In the genomic region with DNA sequence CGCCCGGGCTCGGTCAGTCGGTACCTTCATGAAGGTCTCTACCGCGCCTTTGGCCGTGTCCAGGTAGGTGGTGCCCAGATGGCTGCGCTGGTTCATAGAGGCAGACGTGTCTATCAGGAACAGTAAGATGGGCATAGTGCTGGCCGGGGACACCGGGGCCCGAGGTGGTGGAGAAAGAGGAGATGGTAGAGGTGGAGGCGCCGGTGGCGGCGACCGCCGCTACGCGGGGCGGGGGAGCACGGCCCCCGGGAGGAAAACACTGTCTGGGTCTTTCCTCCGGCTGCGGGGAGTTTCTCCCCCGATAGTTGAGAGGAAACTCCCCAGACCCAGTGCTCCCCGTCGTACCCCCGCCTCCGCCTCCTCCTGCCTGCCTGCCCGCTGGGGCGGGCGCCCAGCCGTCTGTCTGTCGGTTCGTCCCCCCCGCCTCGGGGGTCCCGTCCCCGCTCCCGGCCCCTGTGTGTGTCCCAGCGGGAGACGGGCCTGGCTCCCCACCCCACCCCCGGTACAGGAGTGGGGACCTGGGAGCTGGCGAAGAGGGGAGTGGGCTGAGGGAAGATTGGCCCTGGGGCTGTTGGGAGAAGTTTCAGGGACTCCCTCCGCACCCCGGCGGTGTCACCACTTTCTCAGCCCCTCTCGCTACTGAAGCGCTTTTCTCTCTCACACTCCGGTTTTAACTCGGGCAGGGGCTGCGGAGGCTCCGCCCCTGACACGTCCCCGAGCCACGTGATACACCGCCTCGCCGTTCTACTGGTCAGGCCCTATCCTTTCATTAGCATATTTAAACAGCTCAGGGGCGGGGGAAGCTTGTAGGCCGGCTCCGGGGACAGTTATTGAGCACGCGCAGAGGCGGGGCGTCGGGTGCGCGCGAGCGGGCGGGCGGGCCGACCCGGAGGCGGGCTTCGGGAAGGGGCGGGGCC, we compare ENCODE assay signal across 8 cellular contexts. TPM values are rescaled to one million over a fixed set of nuclear protein-coding genes. Genes with fewer than 3 reads are reported as not detected.
A peak's percentile ranks its signal among the peaks of the same experiment; 100 is the strongest.
DNase-seq lines count a peak whose midpoint lies in the region; ATAC-seq, FAIRE-seq and TF ChIP-seq lines count a peak whose summit lies in the region.

A gene with protein sequence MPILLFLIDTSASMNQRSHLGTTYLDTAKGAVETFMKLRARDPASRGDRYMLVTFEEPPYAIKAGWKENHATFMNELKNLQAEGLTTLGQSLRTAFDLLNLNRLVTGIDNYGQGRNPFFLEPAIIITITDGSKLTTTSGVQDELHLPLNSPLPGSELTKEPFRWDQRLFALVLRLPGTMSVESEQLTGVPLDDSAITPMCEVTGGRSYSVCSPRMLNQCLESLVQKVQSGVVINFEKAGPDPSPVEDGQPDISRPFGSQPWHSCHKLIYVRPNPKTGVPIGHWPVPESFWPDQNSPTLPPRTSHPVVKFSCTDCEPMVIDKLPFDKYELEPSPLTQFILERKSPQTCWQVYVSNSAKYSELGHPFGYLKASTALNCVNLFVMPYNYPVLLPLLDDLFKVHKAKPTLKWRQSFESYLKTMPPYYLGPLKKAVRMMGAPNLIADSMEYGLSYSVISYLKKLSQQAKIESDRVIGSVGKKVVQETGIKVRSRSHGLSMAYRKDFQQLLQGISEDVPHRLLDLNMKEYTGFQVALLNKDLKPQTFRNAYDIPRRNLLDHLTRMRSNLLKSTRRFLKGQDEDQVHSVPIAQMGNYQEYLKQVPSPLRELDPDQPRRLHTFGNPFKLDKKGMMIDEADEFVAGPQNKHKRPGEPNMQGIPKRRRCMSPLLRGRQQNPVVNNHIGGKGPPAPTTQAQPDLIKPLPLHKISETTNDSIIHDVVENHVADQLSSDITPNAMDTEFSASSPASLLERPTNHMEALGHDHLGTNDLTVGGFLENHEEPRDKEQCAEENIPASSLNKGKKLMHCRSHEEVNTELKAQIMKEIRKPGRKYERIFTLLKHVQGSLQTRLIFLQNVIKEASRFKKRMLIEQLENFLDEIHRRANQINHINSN (minus strand): TSS at position 646 of the 917 bp plus-strand sequence. CDS start 511 bp downstream, at position 135.

- H3K9me3 ChIP-seq in KOPT-K1 (ENCODE audit: insufficient read depth, low read length, poor library complexity, severe bottlenecking) (peaks cover 14% of the 10 kb centered on the region), esophagus muscularis mucosa (no peaks in the 10 kb centered on the region), muscle layer of duodenum (ENCODE audit: control insufficient read depth in 1 of 2, low read length in 2 of 2) (no peaks in the 10 kb centered on the region)

- H3K27me3 Mint-ChIP-seq in activated T-cell treated with anti-CD3 and anti-CD28 coated beads, Interleukin-2, amount 50 U/mL, for 72 hours (ENCODE audit: low read depth): no peaks in the 10 kb centered on the region

- peak; percentile 71 for ATAC-seq in GM21786 (IDR thresholded peaks at IDR 0.05; ENCODE audit: unreplicated experiment)
- ATAC-seq in activated T-cell treated with anti-CD3 and anti-CD28 coated beads, Interleukin-2, amount 50 U/mL, for 72 hours (replicated peaks in 1 of 2): peak; percentile 81 to 86

- H3K27me3 ChIP-seq in esophagus muscularis mucosa (no peaks in the 10 kb centered on the region), muscle layer of duodenum (ENCODE audit: low read depth, low read length) (no peaks in the 10 kb centered on the region)

- peaks cover 0 to 3% of the 10 kb centered on the region in 2 donors for H3K9me3 Mint-ChIP-seq in activated T-cell treated with anti-CD3 and anti-CD28 coated beads, Interleukin-2, amount 50 U/mL, for 72 hours

- under 1% methylated on average over 33 of the region's 79 CpGs for WGBS in esophagus muscularis mucosa

- H3K27ac ChIP-seq in KOPT-K1 (ENCODE audit: low read depth, low read length, poor library complexity, severe bottlenecking) (peak within 1 kb of the TSS; percentile 95), esophagus muscularis mucosa (replicated peaks in 1 of 4) (peak within 1 kb of the TSS; percentile 98 to 100 (median 100)), muscle layer of duodenum (ENCODE audit: low read length) (peak within 1 kb of the TSS; percentile 95)

- H3K36me3 ChIP-seq in KOPT-K1 (ENCODE audit: insufficient read depth, low read length): peaks cover 48% of the 10 kb centered on the region
- H3K36me3 ChIP-seq in esophagus muscularis mucosa: peaks cover 0 to 42% (median 23%) of the 10 kb centered on the region in 4 donors
- H3K36me3 ChIP-seq in muscle layer of duodenum (ENCODE audit: control insufficient read depth in 1 of 2, insufficient read depth in 2 of 2, low read length in 2 of 2): peaks cover 14 to 27% of the 10 kb centered on the region in 2 donors

- intact Hi-C loops in esophagus muscularis mucosa (cut with DNase I): loop anchor here (5.0 kb wide), 1 partner anchor 350 kb away; the partner anchor contains the start of gene DHRS12

- peak within 1 kb of the TSS; percentile 76 to 99 (median 93) for H3K4me3 ChIP-seq in esophagus muscularis mucosa
- peak within 1 kb of the TSS; percentile 81 for H3K4me3 ChIP-seq in muscle layer of duodenum (ENCODE audit: low read depth in 1 of 2, low read length in 2 of 2)

- TF ChIP-seq CTCF in esophagus muscularis mucosa (IDR thresholded peaks at IDR 0.05): no peak

- TF ChIP-seq POLR2A in esophagus muscularis mucosa (IDR thresholded peaks at IDR 0.05; ENCODE audit: low read depth): peak; percentile 99

- peaks cover 14 to 29% of the 10 kb centered on the region in 2 donors for H3K36me3 Mint-ChIP-seq in activated T-cell treated with anti-CD3 and anti-CD28 coated beads, Interleukin-2, amount 50 U/mL, for 72 hours (ENCODE audit: insufficient read depth in 2 of 2)

- TF ChIP-seq EP300 in esophagus muscularis mucosa (IDR thresholded peaks at IDR 0.05): no peak

- H3K4me1 ChIP-seq in esophagus muscularis mucosa (peaks cover 22 to 44% (median 36%) of the 10 kb centered on the region in 4 donors), muscle layer of duodenum (ENCODE audit: control insufficient read depth in 1 of 2, insufficient read depth in 2 of 2, low read length in 2 of 2) (peaks cover 4 to 31% of the 10 kb centered on the region in 2 donors)

- peak within 1 kb of the TSS; percentile 95 for H3K27ac Mint-ChIP-seq in activated T-cell treated with anti-CD3 and anti-CD28 coated beads, Interleukin-2, amount 50 U/mL, for 72 hours

- DNase-seq in DMS79 (lab: John Stamatoyannopoulos, UW) (peak; percentile 94), RCC 7860 (ENCODE audit: low spot score) (peak; percentile 99), esophagus muscularis mucosa (ENCODE audit: extremely low spot score) (peak; percentile 100)
- DNase-seq in activated T-cell treated with anti-CD3 and anti-CD28 coated beads, Interleukin-2, amount 50 U/mL, for 72 hours: peak; percentile 98 to 99
- peak; percentile 97 to 99 for DNase-seq in stimulated activated CD8-positive, alpha-beta memory T cell treated with anti-CD3 and anti-CD28 coated beads, Interleukin-7, amount 100 ng/mL, for 4 hours (ENCODE audit: low read depth in 2 of 2)

- peak; percentile 79 for FAIRE-seq in RCC 7860 (lab: Jason Lieb, UNC)

- H3K4me3 Mint-ChIP-seq in activated T-cell treated with anti-CD3 and anti-CD28 coated beads, Interleukin-2, amount 50 U/mL, for 72 hours: peak within 1 kb of the TSS; percentile 88 to 90

- H3K4me1 Mint-ChIP-seq in activated T-cell treated with anti-CD3 and anti-CD28 coated beads, Interleukin-2, amount 50 U/mL, for 72 hours (ENCODE audit: low read depth): peaks cover 53% of the 10 kb centered on the region

RNA-seq across cellular contexts. Expression of the gene that starts here (rescaled TPM):
- total RNA-seq in activated T-cell treated with anti-CD3 and anti-CD28 coated beads, Interleukin-2, amount 50 U/mL, for 72 hours: 100 to 1,000 TPM in 1 of 2 donors, 10 to 100 TPM in 1; 94.5 to 106 TPM
- total RNA-seq in esophagus muscularis mucosa: 10 to 100 TPM; 24.3 to 34.5 (median 28.9) TPM

Comparison
In these comparisons a context has a peak if more than half of its experiments do, and no peak if none do; other contexts are left out.
1. Peak in every context shown above with its lines: DNase-seq, ATAC-seq, H3K4me3 ChIP-seq and H3K27ac ChIP-seq.